In genomic region chr6:87661016-87661415, GRCh38 we compare ENCODE assay signal across 19 cellular contexts. TPM values are rescaled to one million over a fixed set of nuclear protein-coding genes. Genes with fewer than 3 reads are reported as not detected.
DNase-seq lines count a peak whose midpoint lies in the region; ATAC-seq, FAIRE-seq and TF ChIP-seq lines count a peak whose summit lies in the region.
"Had no signal": no experiment of that assay in that cellular context is flagged by ENCODE, and none has a peak within 500 bp of the region (broad histone marks: within the 10 kb centered on the region; RNA-seq: fewer than 3 reads in every experiment).

No MANE protein-coding gene starts in this region.

- no peak overlapping the region for H3K9ac ChIP-seq in HepG2 (ENCODE audit: insufficient read depth, low read depth, low read length)
- H3K9ac ChIP-seq: parathyroid adenoma had no signal

- BruUV-seq in HepG2 (replicated peaks; lab: Mats Ljungman, UMichigan), result no TSS peak

- no peak for TF ChIP-seq EP300 in HepG2 (IDR thresholded peaks at IDR 0.05; ENCODE audit: low read depth in 2 of 2, low read length in 2 of 2)
- no peak for TF ChIP-seq EP300 in HepG2 (CRISPR knock-in tag; IDR thresholded peaks at IDR 0.05; ENCODE audit: borderline replicate concordance)
- no peak for TF ChIP-seq EP300 in gastroesophageal sphincter (IDR thresholded peaks at IDR 0.05)

- peaks cover 37% of the 10 kb centered on the region for H3K36me3 Mint-ChIP-seq in activated CD4-positive, alpha-beta memory T cell treated with anti-CD3 and anti-CD28 coated beads for 36 hours

- no peak for FAIRE-seq in HepG2 (lab: Jason Lieb, UNC)
- FAIRE-seq: D721Med, endometrium had no signal

- no peaks in the 10 kb centered on the region for H3K79me2 ChIP-seq in HepG2 (ENCODE audit: insufficient read depth, low read length)
- H3K79me2 ChIP-seq: parathyroid adenoma had no signal

- H3K4me1 Mint-ChIP-seq in activated CD4-positive, alpha-beta memory T cell treated with anti-CD3 and anti-CD28 coated beads for 36 hours (ENCODE audit: low read depth), result peaks cover 11% of the 10 kb centered on the region

- TF ChIP-seq POLR2A in HepG2 (IDR thresholded peaks at IDR 0.05; ENCODE audit: insufficient read depth in 1 of 2, low read depth in 2 of 2, low read length in 2 of 2), result no peak
- TF ChIP-seq POLR2A in right lobe of liver (IDR thresholded peaks at IDR 0.05), result no peak
- no peak for TF ChIP-seq POLR2A in gastroesophageal sphincter (IDR thresholded peaks at IDR 0.05)
- TF ChIP-seq POLR2A in testis (IDR thresholded peaks at IDR 0.05), result no peak

- intact Hi-C loops in HepG2 (cut with micrococcal nuclease; ENCODE audit: unreplicated experiment) (no loop called here), right lobe of liver (cut with DNase I) (no loop called here), testis (cut with DNase I; ENCODE audit: low total_unique reads) (no loop called here)
- intact Hi-C loops in activated CD4-positive, alpha-beta memory T cell treated with anti-CD3 and anti-CD28 coated beads for 36 hours (cut with micrococcal nuclease), result no loop called here

- H3K27me3 ChIP-seq in HepG2 (ENCODE audit: control insufficient read depth in 1 of 2, insufficient read depth in 2 of 2, low read length in 2 of 2) (no peaks in the 10 kb centered on the region), right lobe of liver (no peaks in the 10 kb centered on the region), gastroesophageal sphincter (no peaks in the 10 kb centered on the region), testis (no peaks in the 10 kb centered on the region)
- H3K27me3 ChIP-seq: heart right ventricle, SJSA1 had no signal

- no peak for TF ChIP-seq CTCF in HepG2 (CRISPR knock-in tag; IDR thresholded peaks at IDR 0.05)
- no peak for TF ChIP-seq CTCF in right lobe of liver (IDR thresholded peaks at IDR 0.05)
- no peak for TF ChIP-seq CTCF in gastroesophageal sphincter (IDR thresholded peaks at IDR 0.05)
- TF ChIP-seq CTCF in testis (IDR thresholded peaks at IDR 0.05), result no peak

- no peak overlapping the region for H3K4me2 ChIP-seq in HepG2 (ENCODE audit: low read depth, low read length)

- peaks cover 10% of the 10 kb centered on the region for H3K4me1 ChIP-seq in HepG2 (ENCODE audit: insufficient read depth, low read length)
- H3K4me1 ChIP-seq in right lobe of liver, result peaks cover 0 to 32% (median 2%) of the 10 kb centered on the region in 4 donors
- H3K4me1 ChIP-seq in gastroesophageal sphincter, result peaks cover 0 to 36% (median 2%) of the 10 kb centered on the region in 3 donors
- H3K4me1 ChIP-seq in testis, result peaks cover 18% of the 10 kb centered on the region
- H3K4me1 ChIP-seq: parathyroid adenoma had no signal

- 90% methylated on average over 1 of the region's 1 CpG for WGBS in HepG2 (ENCODE audit: low lambda C conversion rate)
- 91% methylated on average over 1 of the region's 1 CpG for WGBS in right lobe of liver (ENCODE audit: insufficient coverage, low coverage, low lambda C conversion rate, missing lambda C conversion rate)
- 67 to 79% methylated on average over 1 of the region's 1 CpG for WGBS in gastroesophageal sphincter (ENCODE audit: low coverage in 1 of 2), 2 donors
- 66 to 74% methylated on average over 1 of the region's 1 CpG for whole genome bisulfite sequencing in testis, 2 donors

- CTCF ChIA-PET in HepG2 (lab: Yijun Ruan, JAX; ENCODE audit: low intra/inter-chr PET ratio, low total read pairs), result no interaction called here
- CTCF ChIA-PET in activated CD4-positive, alpha-beta memory T cell treated with anti-CD3 and anti-CD28 coated beads for 36 hours (lab: Charles Lee), result no interaction called here

- H3K36me3 ChIP-seq in HepG2 (replicated peaks in 1 of 2; ENCODE audit: control insufficient read depth in 1 of 2, insufficient read depth in 2 of 2, low read length in 2 of 2) (peaks cover 3 to 13% of the 10 kb centered on the region in 2 experiments; a peak in 4 of 5 replicates), right lobe of liver (no peaks in the 10 kb centered on the region), gastroesophageal sphincter (peaks cover 0 to 5% of the 10 kb centered on the region in 2 donors), testis (ENCODE audit: low read depth, missing control alignments) (no peaks in the 10 kb centered on the region)

- ATAC-seq in HepG2 (no peak), right lobe of liver (no peak), gastroesophageal sphincter (no peak), HG03039 (IDR thresholded peaks at IDR 0.05; ENCODE audit: unreplicated experiment) (no peak)

- H3K27me3 Mint-ChIP-seq in activated CD4-positive, alpha-beta memory T cell treated with anti-CD3 and anti-CD28 coated beads for 36 hours, result no peaks in the 10 kb centered on the region
- H3K27me3 Mint-ChIP-seq: activated naive CD8-positive, alpha-beta T cell treated with anti-CD3 and anti-CD28 coated beads, Interleukin-2, amount 10 ng/mL, durations not matched to agents 7 days and 5 days had no signal

- H3K9me3 ChIP-seq in HepG2 (ENCODE audit: low read length), result no peaks in the 10 kb centered on the region
- no peaks in the 10 kb centered on the region for H3K9me3 ChIP-seq in right lobe of liver
- no peaks in the 10 kb centered on the region for H3K9me3 ChIP-seq in gastroesophageal sphincter
- H3K9me3 ChIP-seq in testis, result no peaks in the 10 kb centered on the region
- H3K9me3 ChIP-seq: heart right ventricle, SJSA1 had no signal

- H3K9me3 Mint-ChIP-seq in activated CD4-positive, alpha-beta memory T cell treated with anti-CD3 and anti-CD28 coated beads for 36 hours, result no peaks in the 10 kb centered on the region
- H3K9me3 Mint-ChIP-seq: activated naive CD8-positive, alpha-beta T cell treated with anti-CD3 and anti-CD28 coated beads, Interleukin-2, amount 10 ng/mL, durations not matched to agents 7 days and 5 days had no signal

- no peak overlapping the region for H2AFZ ChIP-seq in HepG2 (ENCODE audit: low read length)
- H2AFZ ChIP-seq: parathyroid adenoma had no signal

- H4K20me1 ChIP-seq in HepG2 (ENCODE audit: insufficient read depth, low read length), result no peaks in the 10 kb centered on the region

- H3K4me3 Mint-ChIP-seq in activated CD4-positive, alpha-beta memory T cell treated with anti-CD3 and anti-CD28 coated beads for 36 hours, result no peak overlapping the region
- H3K4me3 Mint-ChIP-seq: activated naive CD8-positive, alpha-beta T cell treated with anti-CD3 and anti-CD28 coated beads, Interleukin-2, amount 10 ng/mL, durations not matched to agents 7 days and 5 days had no signal

- DNase-seq in HepG2 (ENCODE audit: low spot score), result no peak
- no peak for DNase-seq in right lobe of liver
- peak; percentile 5 for DNase-seq in NOMO-1 treated with dmso at 0.1 percent for 144 hours (lab: John Stamatoyannopoulos, UW; ENCODE audit: unreplicated experiment)
- DNase-seq in testis, result no peak
- DNase-seq in activated CD4-positive, alpha-beta memory T cell treated with anti-CD3 and anti-CD28 coated beads for 36 hours, result no peak
- DNase-seq in midbrain (lab: John Stamatoyannopoulos, UW), result no peak
- DNase-seq: activated CD4-positive, alpha-beta T cell treated with anti-CD3 and anti-CD28 coated beads for 48 hours; activated naive CD8-positive, alpha-beta T cell treated with anti-CD3 and anti-CD28 coated beads, Interleukin-2, amount 10 ng/mL, durations not matched to agents 7 days and 5 days; H7; heart right ventricle; NCI-H1092 treated with DMSO at 0.1 percent for 48 hours; NCI-H2227 treated with DMSO at 0.1 percent for 48 hours; T-helper 9 cell had no signal

- POLR2A ChIA-PET in HepG2 (lab: Yijun Ruan, JAX), result no interaction called here
- POLR2A ChIA-PET in activated CD4-positive, alpha-beta memory T cell treated with anti-CD3 and anti-CD28 coated beads for 36 hours (lab: Charles Lee), result no interaction called here

- no peak overlapping the region for H3K27ac Mint-ChIP-seq in activated CD4-positive, alpha-beta memory T cell treated with anti-CD3 and anti-CD28 coated beads for 36 hours
- H3K27ac Mint-ChIP-seq: activated naive CD8-positive, alpha-beta T cell treated with anti-CD3 and anti-CD28 coated beads, Interleukin-2, amount 10 ng/mL, durations not matched to agents 7 days and 5 days had no signal

- in situ Hi-C loops in HepG2 (cut with HindIII; ENCODE audit: extremely low pct_ligation_motif_present, low pct_unique_long_range_greater_than_20kb), result no loop called here

- no peak overlapping the region for H3K4me3 ChIP-seq in HepG2 (replicated peaks in 1 of 3; ENCODE audit: insufficient read depth in 1 of 3, low read depth in 2 of 3, low read length in 3 of 3)
- no peak overlapping the region for H3K4me3 ChIP-seq in right lobe of liver
- H3K4me3 ChIP-seq in gastroesophageal sphincter, result no peak overlapping the region
- no peak overlapping the region for H3K4me3 ChIP-seq in testis
- H3K4me3 ChIP-seq: heart right ventricle, SJSA1 had no signal

- TF ChIP-seq RAD21 in HepG2 (CRISPR knock-in tag; IDR thresholded peaks at IDR 0.05), result no peak

- H3K27ac ChIP-seq in HepG2 (ENCODE audit: extremely low read length, insufficient read depth, low read length), result no peak overlapping the region
- no peak overlapping the region for H3K27ac ChIP-seq in right lobe of liver
- peak overlapping the region in 3 of 4 donors; percentile 23 to 70 (median 38) for H3K27ac ChIP-seq in gastroesophageal sphincter
- H3K27ac ChIP-seq in testis, result peak overlapping the region; percentile 56 to 63
- H3K27ac ChIP-seq: parathyroid adenoma, SJSA1 had no signal

RNA-seq across cellular contexts. Expression of gene AKIRIN2, which starts 41.0 kb away (rescaled TPM):
- total RNA-seq in HepG2 (2016; rRNA removed; fragmentation: Illumina TruSeq; extraction: Trizol) (23.4 and 29.2 TPM in 2 replicates), right lobe of liver (10 to 100 TPM; 10.6 to 25.3 (median 18.6) TPM), gastroesophageal sphincter (10 to 100 TPM; 11.7 to 26.9 (median 16.7) TPM), testis (10 to 100 TPM; 72.5 to 73.5 TPM)
- total RNA-seq in HepG2 (2016; cell fraction: cytosol; rRNA removed; fragmentation: Illumina TruSeq; extraction: Trizol; ENCODE audit: low read depth), result 6.7 and 8.7 TPM in 2 replicates
- 21.0 and 29.6 TPM in 2 replicates for total RNA-seq in HepG2 (2016; cell fraction: insoluble cytoplasmic fraction; rRNA removed; fragmentation: Illumina TruSeq; extraction: Trizol)
- 30.2 and 32.7 TPM in 2 replicates for total RNA-seq in HepG2 (2016; cell fraction: membrane; rRNA removed; fragmentation: Illumina TruSeq; extraction: Trizol)
- 28.7 and 38.1 TPM in 2 replicates for total RNA-seq in HepG2 (2016; cell fraction: nucleus; rRNA removed; fragmentation: Illumina TruSeq; extraction: Trizol)
- polyA plus RNA-seq in HepG2 (2011; rRNA removed) (15.6 and 16.0 TPM in 2 replicates), testis (ENCODE audit: insufficient read depth, low read depth, low replicate concordance) (65.2 TPM)
- polyA plus RNA-seq in HepG2 (2011; cell fraction: cytosol; rRNA removed), result 8.3 and 10.7 TPM in 2 replicates
- polyA plus RNA-seq in HepG2 (2011; cell fraction: nucleus; rRNA removed), result 22.6 and 23.5 TPM in 2 replicates
- polyA plus RNA-seq in HepG2 (2012), result 40.3 and 44.8 TPM in 2 replicates
- 17.2 and 17.9 TPM in 2 replicates for polyA plus RNA-seq in HepG2 (2016; cell fraction: cytosol; fragmentation: Illumina TruSeq; extraction: Trizol; ENCODE audit: low read depth)
- polyA plus RNA-seq in HepG2 (2016; cell fraction: insoluble cytoplasmic fraction; fragmentation: Illumina TruSeq; extraction: Trizol; ENCODE audit: low read depth), result 59.2 and 61.5 TPM in 2 replicates
- polyA plus RNA-seq in HepG2 (2016; cell fraction: membrane; fragmentation: Illumina TruSeq; extraction: Trizol; ENCODE audit: low read depth), result 34.9 and 39.3 TPM in 2 replicates
- 58.6 and 63.2 TPM in 2 replicates for polyA plus RNA-seq in HepG2 (2016; cell fraction: nucleus; fragmentation: Illumina TruSeq; extraction: Trizol; ENCODE audit: insufficient read depth, low read depth)
- polyA minus RNA-seq in HepG2 (2011; rRNA and poly(A)+ RNA removed; ENCODE audit: low replicate concordance), result 7.8 and 15.7 TPM in 2 replicates
- polyA minus RNA-seq in HepG2 (2011; cell fraction: cytosol; rRNA and poly(A)+ RNA removed), result 25.7 and 27.7 TPM in 2 replicates
- polyA minus RNA-seq in HepG2 (2011; cell fraction: nucleus; rRNA and poly(A)+ RNA removed), result 40.0 and 50.9 TPM in 2 replicates
- 10 to 100 TPM; 45.7 to 46.0 TPM for total RNA-seq in activated CD4-positive, alpha-beta memory T cell treated with anti-CD3 and anti-CD28 coated beads for 36 hours

Comparison
In these comparisons a context has a peak if more than half of its experiments do, and no peak if none do; other contexts are left out.
1. H3K27ac ChIP-seq: peak in gastroesophageal sphincter (3 of 4) and testis (2 of 2); none in HepG2 (single experiment) and right lobe of liver (0 of 3).